In genomic region chr1:148738667-148739066, GRCh38 we compare ENCODE assay signal across 2 cellular contexts. TPM values are rescaled to one million over a fixed set of nuclear protein-coding genes. Genes with fewer than 3 reads are reported as not detected.
"Had no signal": no experiment of that assay in that cellular context is flagged by ENCODE, and none has a peak within 500 bp of the region (broad histone marks: within the 10 kb centered on the region; RNA-seq: fewer than 3 reads in every experiment).

No MANE protein-coding gene starts in this region.

RNA-seq across cellular contexts. Expression of gene NUDT4B, which starts 9.9 kb away (rescaled TPM):
- total RNA-seq: H1, H9 had no signal
